Comparison of ENCODE assay signal across 10 cellular contexts in the genomic region with DNA sequence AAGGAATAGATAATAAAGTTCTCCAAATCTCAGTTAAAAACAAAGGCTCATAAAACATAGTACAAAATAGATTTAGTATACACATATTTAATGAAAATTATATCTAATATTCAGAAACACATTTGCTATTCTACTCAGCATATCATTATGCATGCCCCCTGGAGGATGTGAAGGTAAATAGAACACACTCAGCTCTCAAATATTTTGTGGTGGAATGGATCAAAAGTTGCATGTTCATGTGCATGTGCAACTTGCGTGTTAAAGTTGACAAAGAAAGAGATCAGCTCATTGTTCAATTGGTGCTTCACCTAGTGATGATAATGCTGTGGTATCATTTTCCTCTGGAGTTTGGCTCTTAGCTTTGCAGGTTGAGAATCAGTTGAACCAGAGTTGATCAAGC. TPM values are rescaled to one million over a fixed set of nuclear protein-coding genes. Genes with fewer than 3 reads are reported as not detected.
DNase-seq lines count a peak whose midpoint lies in the region; ATAC-seq, FAIRE-seq and TF ChIP-seq lines count a peak whose summit lies in the region.
"Had no signal": no experiment of that assay in that cellular context is flagged by ENCODE, and none has a peak within 500 bp of the region (broad histone marks: within the 10 kb centered on the region; RNA-seq: fewer than 3 reads in every experiment).

No MANE protein-coding gene starts in this region.

- no peaks in the 10 kb centered on the region for H4K20me1 ChIP-seq in MM.1S (ENCODE audit: insufficient read depth, low read length)

- H2BK5ac ChIP-seq in mesenchymal stem cell (ENCODE audit: low read depth, low read length, poor library complexity, severe bottlenecking) = no peak overlapping the region

- H3K14ac ChIP-seq in mesenchymal stem cell (ENCODE audit: low read length in 2 of 2) = no peak overlapping the region

- no peaks in the 10 kb centered on the region for H3K27me3 Mint-ChIP-seq in neural crest cell (ENCODE audit: low read depth)

- H4K91ac ChIP-seq in mesenchymal stem cell (ENCODE audit: low read length) = no peak overlapping the region

- no peak overlapping the region for H3K18ac ChIP-seq in mesenchymal stem cell (ENCODE audit: low read depth in 1 of 2, low read length in 2 of 2)

- peak overlapping the region; percentile 65; the same call in 1 of the 2 replicates for H3K4me2 ChIP-seq in MM.1S (ENCODE audit: low read depth, low read length)
- H3K4me2 ChIP-seq in mesenchymal stem cell (ENCODE audit: low read length, poor library complexity, severe bottlenecking) = no peak overlapping the region

- H2BK15ac ChIP-seq in mesenchymal stem cell (ENCODE audit: low read depth, poor library complexity, severe bottlenecking) = no peak overlapping the region

- H3K79me2 ChIP-seq in MM.1S (ENCODE audit: low read length) = no peaks in the 10 kb centered on the region

- ATAC-seq in GM21367 (IDR thresholded peaks at IDR 0.05; ENCODE audit: unreplicated experiment) = no peak

- H2AK5ac ChIP-seq in mesenchymal stem cell (ENCODE audit: low read length, severe bottlenecking) = no peak overlapping the region

- H3K4ac ChIP-seq in mesenchymal stem cell (ENCODE audit: low read depth in 1 of 2, low read length in 2 of 2) = no peak overlapping the region

- TF ChIP-seq CTCF in GM06990 (IDR thresholded peaks at IDR 0.05; ENCODE audit: insufficient read depth, low read length, poor library complexity, severe bottlenecking) (peak; percentile 47), MM.1S (IDR thresholded peaks at IDR 0.05; ENCODE audit: low read length) (peak; percentile 48), bronchial epithelial cell (IDR thresholded peaks at IDR 0.05; ENCODE audit: insufficient read depth, low read length, severe bottlenecking) (peak; percentile 2), neural crest cell (conservative IDR thresholded peaks at IDR 0.05) (peak; percentile 46)

- H2BK120ac ChIP-seq in mesenchymal stem cell (ENCODE audit: low read depth, low read length) = no peak overlapping the region

- H3K4me1 Mint-ChIP-seq in neural crest cell = peaks cover 7% of the 10 kb centered on the region

- H3K9me3 Mint-ChIP-seq in neural crest cell = peaks cover 3% of the 10 kb centered on the region
- H3K9me3 Mint-ChIP-seq: memory B cell had no signal

- H4K8ac ChIP-seq in mesenchymal stem cell (ENCODE audit: low read length) = no peak overlapping the region

- peak overlapping the region; percentile 16; the same call in 1 of the 2 replicates for H2AFZ ChIP-seq in MM.1S (ENCODE audit: low read length)
- no peak overlapping the region for H2AFZ ChIP-seq in mesenchymal stem cell (ENCODE audit: low read depth, low read length)

- no peak for FAIRE-seq in bronchial epithelial cell (lab: Jason Lieb, UNC)

- H3K9ac ChIP-seq in MM.1S (ENCODE audit: low read length) = no peak overlapping the region
- H3K9ac ChIP-seq in mesenchymal stem cell (ENCODE audit: low read length) = no peak overlapping the region

- H3K27me3 ChIP-seq in GM06990 (replicated peaks; ENCODE audit: control insufficient read depth, insufficient read depth, low read length) = no peaks in the 10 kb centered on the region
- H3K27me3 ChIP-seq in MM.1S (replicated peaks; ENCODE audit: insufficient read depth, low read length) = no peaks in the 10 kb centered on the region
- H3K27me3 ChIP-seq in bronchial epithelial cell (ENCODE audit: control insufficient read depth, insufficient read depth, low read length) = peaks cover 2% of the 10 kb centered on the region
- H3K27me3 ChIP-seq in mesenchymal stem cell (ENCODE audit: control insufficient read depth in 1 of 2, insufficient read depth in 1 of 2, low read length in 2 of 2) = peaks cover 0 to 7% of the 10 kb centered on the region in 2 experiments

- H3K4me3 ChIP-seq in GM06990 (replicated peaks; ENCODE audit: low read depth, low read length) (no peak overlapping the region), MM.1S (ENCODE audit: low read length) (peak overlapping the region; percentile 37), bronchial epithelial cell (ENCODE audit: low read depth, low read length) (no peak overlapping the region), mesenchymal stem cell (ENCODE audit: insufficient read depth in 1 of 2, low read depth in 1 of 2, low read length in 2 of 2) (no peak overlapping the region)

- H3K36me3 Mint-ChIP-seq in neural crest cell (ENCODE audit: low read depth) = no peaks in the 10 kb centered on the region

- no peaks in the 10 kb centered on the region for H3K79me1 ChIP-seq in mesenchymal stem cell (replicated peaks; ENCODE audit: low read length, poor library complexity, severe bottlenecking)

- H3K27ac Mint-ChIP-seq in neural crest cell (ENCODE audit: unreplicated experiment) = no peak overlapping the region
- H3K27ac Mint-ChIP-seq: memory B cell had no signal

- H2BK12ac ChIP-seq in mesenchymal stem cell (ENCODE audit: low read length in 2 of 2) = no peak overlapping the region

- peaks cover 13% of the 10 kb centered on the region; the same call in 1 of the 2 replicates for H3F3A ChIP-seq in MM.1S (ENCODE audit: insufficient read depth, low read length)

- H3K23ac ChIP-seq in mesenchymal stem cell (ENCODE audit: low read length in 2 of 2) = no peak overlapping the region

- H3K9me3 ChIP-seq in MM.1S (replicated peaks; ENCODE audit: insufficient read depth, low read length) (no peaks in the 10 kb centered on the region), mesenchymal stem cell (ENCODE audit: control insufficient read depth, low read length) (no peaks in the 10 kb centered on the region)

- 100% methylated on average over 1 of the region's 1 CpG for WGBS in mesenchymal stem cell

- no peaks in the 10 kb centered on the region for H3K9me2 ChIP-seq in MM.1S (replicated peaks; ENCODE audit: insufficient read depth, low read length)

- H3K4me1 ChIP-seq in MM.1S (ENCODE audit: low read length) (peaks cover 12% of the 10 kb centered on the region), mesenchymal stem cell (ENCODE audit: control insufficient read depth, insufficient read depth, low read depth, low read length) (peaks cover 2% of the 10 kb centered on the region)

- peak overlapping the region; percentile 31; the same call in 1 of the 2 replicates for H3K27ac ChIP-seq in MM.1S (ENCODE audit: low read length)
- H3K27ac ChIP-seq in mesenchymal stem cell (ENCODE audit: low read length, poor library complexity, severe bottlenecking) = no peak overlapping the region

- no peak overlapping the region for H3K4me3 Mint-ChIP-seq in neural crest cell
- H3K4me3 Mint-ChIP-seq: memory B cell had no signal

- H3K36me3 ChIP-seq in GM06990 (ENCODE audit: control insufficient read depth, insufficient read depth, low read length) (no peaks in the 10 kb centered on the region), MM.1S (replicated peaks; ENCODE audit: insufficient read depth, low read length) (no peaks in the 10 kb centered on the region), bronchial epithelial cell (ENCODE audit: control insufficient read depth, insufficient read depth, low read length) (no peaks in the 10 kb centered on the region), mesenchymal stem cell (ENCODE audit: control insufficient read depth in 1 of 2, insufficient read depth in 2 of 2, low read depth in 1 of 2, low read length in 2 of 2) (no peaks in the 10 kb centered on the region)

- no peak for DNase-seq in GM06990 (ENCODE audit: extremely low read depth, insufficient read length)
- DNase-seq in MM.1S = peak; percentile 32
- peak; percentile 61 for DNase-seq in bronchial epithelial cell (ENCODE audit: low read depth)
- no peak for DNase-seq in neural crest cell (ENCODE audit: low read depth, low spot score)
- DNase-seq in mesenchymal stem cell = no peak
- no peak for DNase-seq in H4 (ENCODE audit: low spot score)
- DNase-seq: amygdala, NCI-H146 had no signal

RNA-seq across cellular contexts. Expression of a gene that starts 4.9 kb away (rescaled TPM):
- total RNA-seq in bronchial epithelial cell (52.0 and 54.5 TPM in 2 replicates), neural crest cell (68.8 and 70.9 TPM in 2 replicates)
- polyA plus RNA-seq in mesenchymal stem cell (2013, experiment 1 of 2) = 22.6 TPM
- 22.1 TPM for polyA plus RNA-seq in mesenchymal stem cell (2013, experiment 2 of 2)
- 18.6 and 23.4 TPM in 2 replicates for total RNA-seq in H4 (2014; rRNA removed; shearing (Covaris generic))

Comparison
In these comparisons a context has a peak if more than half of its experiments do, and no peak if none do; other contexts are left out.
1. DNase-seq: peak in MM.1S (single experiment) and bronchial epithelial cell (single experiment); none in GM06990 (single experiment), neural crest cell (single experiment), mesenchymal stem cell (single experiment) and H4 (single experiment).
2. Peak in every context shown above with its lines, with median percentiles within 50 percentile points of each other: CTCF ChIP-seq.